ENCODE assay signal across 8 cellular contexts in genomic region chr12:127926004-127926403, GRCh38.
DNase-seq lines count a peak whose midpoint lies in the region; TF ChIP-seq lines count a peak whose summit lies in the region.

No MANE protein-coding gene starts in this region.

- H3K4me1 ChIP-seq in HAP-1, result no peaks in the 10 kb centered on the region

- H3K27me3 ChIP-seq in HAP-1 (ENCODE audit: low read depth), result no peaks in the 10 kb centered on the region

- H3K9me3 ChIP-seq in HAP-1, result no peaks in the 10 kb centered on the region

- H3K36me3 ChIP-seq in HAP-1 (replicated peaks), result no peaks in the 10 kb centered on the region

- peak; percentile 51 for DNase-seq in AG10803 (ENCODE audit: low read depth)
- DNase-seq in NCI-H2171 (lab: John Stamatoyannopoulos, UW), result peak; percentile 0
- DNase-seq in choroid plexus epithelial cell (ENCODE audit: low read depth), result peak; percentile 41
- DNase-seq in middle frontal gyrus (ENCODE audit: extremely low spot score, low spot score), result peak; percentile 48
- DNase-seq in HAP-1 (ENCODE audit: low spot score in 2 of 2), result no peak
- DNase-seq in NCI-H774 (lab: John Stamatoyannopoulos, UW), result no peak
- DNase-seq in NCI-H1048 (lab: John Stamatoyannopoulos, UW), result no peak
- no peak for DNase-seq in activated naive CD4-positive, alpha-beta T cell treated with anti-CD3 and anti-CD28 coated beads, Interleukin-2, amount 50 U/mL, for 16 hours

- in situ Hi-C loops in HAP-1 (cut with MboI; ENCODE audit: low sequenced_read_pairs), result no loop called here

- H3K4me3 ChIP-seq in AG10803 (ENCODE audit: low read length), result no peak overlapping the region
- no peak overlapping the region for H3K4me3 ChIP-seq in choroid plexus epithelial cell (ENCODE audit: low read depth, low read length)
- no peak overlapping the region for H3K4me3 ChIP-seq in HAP-1

- TF ChIP-seq CTCF in AG10803 (conservative IDR thresholded peaks at IDR 0.05; ENCODE audit: low read length) (peak; percentile 82), choroid plexus epithelial cell (conservative IDR thresholded peaks at IDR 0.05; ENCODE audit: low read depth, low read length) (peak; percentile 55)

Comparison
In these comparisons a context has a peak if more than half of its experiments do, and no peak if none do; other contexts are left out.
1. DNase-seq: peak in AG10803 (single experiment), NCI-H2171 (single experiment), choroid plexus epithelial cell (single experiment) and middle frontal gyrus (single experiment); none in HAP-1 (0 of 2), NCI-H774 (single experiment), NCI-H1048 (single experiment) and activated naive CD4-positive, alpha-beta T cell treated with anti-CD3 and anti-CD28 coated beads, Interleukin-2, amount 50 U/mL, for 16 hours (single experiment).